In genomic region chr12:52650520-52651081, GRCh38 we compare ENCODE assay signal across 1 cellular context.
TF ChIP-seq lines count a peak whose summit lies in the region.

No MANE protein-coding gene starts in this region.

TF ChIP-seq in GM12878, 131 proteins besides CTCF, POLR2A, EP300 and RAD21:
- no peak for TF ChIP-seq HDGF (IDR thresholded peaks at IDR 0.05)
- TF ChIP-seq, protein P1, sequence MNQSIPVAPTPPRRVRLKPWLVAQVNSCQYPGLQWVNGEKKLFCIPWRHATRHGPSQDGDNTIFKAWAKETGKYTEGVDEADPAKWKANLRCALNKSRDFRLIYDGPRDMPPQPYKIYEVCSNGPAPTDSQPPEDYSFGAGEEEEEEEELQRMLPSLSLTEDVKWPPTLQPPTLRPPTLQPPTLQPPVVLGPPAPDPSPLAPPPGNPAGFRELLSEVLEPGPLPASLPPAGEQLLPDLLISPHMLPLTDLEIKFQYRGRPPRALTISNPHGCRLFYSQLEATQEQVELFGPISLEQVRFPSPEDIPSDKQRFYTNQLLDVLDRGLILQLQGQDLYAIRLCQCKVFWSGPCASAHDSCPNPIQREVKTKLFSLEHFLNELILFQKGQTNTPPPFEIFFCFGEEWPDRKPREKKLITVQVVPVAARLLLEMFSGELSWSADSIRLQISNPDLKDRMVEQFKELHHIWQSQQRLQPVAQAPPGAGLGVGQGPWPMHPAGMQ (IDR thresholded peaks at IDR 0.05; ENCODE audit: borderline replicate concordance): no peak
- TF ChIP-seq, protein P2, sequence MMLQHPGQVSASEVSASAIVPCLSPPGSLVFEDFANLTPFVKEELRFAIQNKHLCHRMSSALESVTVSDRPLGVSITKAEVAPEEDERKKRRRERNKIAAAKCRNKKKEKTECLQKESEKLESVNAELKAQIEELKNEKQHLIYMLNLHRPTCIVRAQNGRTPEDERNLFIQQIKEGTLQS (IDR thresholded peaks at IDR 0.05; ENCODE audit: borderline replicate concordance, extremely low read depth, low read depth, low read length): no peak
- no peak for TF ChIP-seq PAX8 (IDR thresholded peaks at IDR 0.05)
- TF ChIP-seq RELB (IDR thresholded peaks at IDR 0.05; ENCODE audit: low read depth): no peak
- TF ChIP-seq EZH2 (IDR thresholded peaks at IDR 0.05; ENCODE audit: borderline replicate concordance, control insufficient read depth, low read depth, low read length): no peak
- TF ChIP-seq SIN3A (IDR thresholded peaks at IDR 0.05; ENCODE audit: low read depth, low read length): no peak
- no peak for TF ChIP-seq SUZ12 (IDR thresholded peaks at IDR 0.05; ENCODE audit: unreplicated experiment)
- TF ChIP-seq STAT1 (conservative IDR thresholded peaks at IDR 0.05): no peak
- TF ChIP-seq CEBPB (IDR thresholded peaks at IDR 0.05; ENCODE audit: borderline replicate concordance in 1 of 2, low read depth in 2 of 2, low read length in 2 of 2): no peak
- no peak for TF ChIP-seq SMARCA5 (IDR thresholded peaks at IDR 0.05)
- TF ChIP-seq PML (IDR thresholded peaks at IDR 0.05; ENCODE audit: low read length): no peak
